In genomic region chr2:191713837-191714236, GRCh38 we compare ENCODE assay signal across 12 cellular contexts. TPM values are rescaled to one million over a fixed set of nuclear protein-coding genes. Genes with fewer than 3 reads are reported as not detected.
DNase-seq lines count a peak whose midpoint lies in the region; ATAC-seq, FAIRE-seq and TF ChIP-seq lines count a peak whose summit lies in the region.
"Had no signal": no experiment of that assay in that cellular context is flagged by ENCODE, and none has a peak within 500 bp of the region (broad histone marks: within the 10 kb centered on the region; RNA-seq: fewer than 3 reads in every experiment).

No MANE protein-coding gene starts in this region.

- no peaks in the 10 kb centered on the region for H3K27me3 Mint-ChIP-seq in activated naive CD4-positive, alpha-beta T cell treated with anti-CD3 and anti-CD28 coated beads for 36 hours (ENCODE audit: low read depth)
- H3K27me3 Mint-ChIP-seq in activated CD8-positive, alpha-beta T cell treated with anti-CD3 and anti-CD28 coated beads for 36 hours = no peaks in the 10 kb centered on the region
- no peaks in the 10 kb centered on the region for H3K27me3 Mint-ChIP-seq in neural progenitor cell (ENCODE audit: insufficient read depth, low read depth)

- peak; percentile 54 for ATAC-seq in HG02759 (IDR thresholded peaks at IDR 0.05; ENCODE audit: unreplicated experiment)
- ATAC-seq in activated CD8-positive, alpha-beta T cell treated with anti-CD3 and anti-CD28 coated beads for 36 hours = no peak
- ATAC-seq in pancreas = no peak

- no peak for TF ChIP-seq CTCF in activated CD8-positive, alpha-beta T cell treated with anti-CD3 and anti-CD28 coated beads for 36 hours (IDR thresholded peaks at IDR 0.05)
- TF ChIP-seq CTCF in neural progenitor cell (IDR thresholded peaks at IDR 0.05) (peak; percentile 32), pancreas (IDR thresholded peaks at IDR 0.05) (no peak)

- peak; percentile 46 for DNase-seq in activated naive CD4-positive, alpha-beta T cell treated with anti-CD3 and anti-CD28 coated beads for 36 hours
- DNase-seq in activated naive CD4-positive, alpha-beta T cell treated with Interleukin-2 at 50 U/mL for 16 hours = no peak
- DNase-seq in activated CD8-positive, alpha-beta T cell treated with anti-CD3 and anti-CD28 coated beads for 36 hours = peak; percentile 43
- DNase-seq in neural progenitor cell (ENCODE audit: low spot score) (peak; percentile 21), mesenteric fat pad (ENCODE audit: low spot score) (no peak), ureter (ENCODE audit: low spot score) (no peak), pancreas (no peak)
- DNase-seq: adrenal gland; effector memory CD4-positive, alpha-beta T cell; stimulated activated CD4-positive, alpha-beta T cell treated with anti-CD3 and anti-CD28 coated beads, Interleukin-15, amount 100 ng/mL, for 24 hours; stomach had no signal

- no peaks in the 10 kb centered on the region for H3K36me3 Mint-ChIP-seq in activated naive CD4-positive, alpha-beta T cell treated with anti-CD3 and anti-CD28 coated beads for 36 hours (ENCODE audit: low read depth)
- peaks cover 2% of the 10 kb centered on the region for H3K36me3 Mint-ChIP-seq in activated CD8-positive, alpha-beta T cell treated with anti-CD3 and anti-CD28 coated beads for 36 hours (ENCODE audit: low read depth)
- H3K36me3 Mint-ChIP-seq in neural progenitor cell = no peaks in the 10 kb centered on the region

- H3K4me3 ChIP-seq in neural progenitor cell (no peak overlapping the region), pancreas (no peak overlapping the region)
- H3K4me3 ChIP-seq: adrenal gland, stomach had no signal

- intact Hi-C loops in activated naive CD4-positive, alpha-beta T cell treated with anti-CD3 and anti-CD28 coated beads for 36 hours (cut with micrococcal nuclease) = loop anchor here (1.0 to 5.0 kb wide), 2 partner anchors 22 to 448 kb away; no protein-coding TSS in a partner anchor
- intact Hi-C loops in activated CD8-positive, alpha-beta T cell treated with anti-CD3 and anti-CD28 coated beads for 36 hours (cut with micrococcal nuclease) = no loop called here
- intact Hi-C loops in pancreas (cut with DNase I) = no loop called here

- no peak overlapping the region for H2AFZ ChIP-seq in neural progenitor cell (replicated peaks)

- H3F3A ChIP-seq in neural progenitor cell (ENCODE audit: low read depth) = no peaks in the 10 kb centered on the region

- H4K20me1 ChIP-seq in neural progenitor cell (ENCODE audit: low read depth) = no peaks in the 10 kb centered on the region

- no peaks in the 10 kb centered on the region for H3K36me3 ChIP-seq in neural progenitor cell
- H3K36me3 ChIP-seq in pancreas = no peaks in the 10 kb centered on the region
- H3K36me3 ChIP-seq: adrenal gland, stomach had no signal

- no peaks in the 10 kb centered on the region for H3K4me1 Mint-ChIP-seq in activated naive CD4-positive, alpha-beta T cell treated with anti-CD3 and anti-CD28 coated beads for 36 hours (ENCODE audit: low read depth)
- no peaks in the 10 kb centered on the region for H3K4me1 Mint-ChIP-seq in activated CD8-positive, alpha-beta T cell treated with anti-CD3 and anti-CD28 coated beads for 36 hours (ENCODE audit: low read depth)
- peaks cover 14% of the 10 kb centered on the region for H3K4me1 Mint-ChIP-seq in neural progenitor cell

- POLR2A ChIA-PET in activated CD8-positive, alpha-beta T cell treated with anti-CD3 and anti-CD28 coated beads for 36 hours (lab: Charles Lee) = no interaction called here

- H3K9me3 Mint-ChIP-seq in activated naive CD4-positive, alpha-beta T cell treated with anti-CD3 and anti-CD28 coated beads for 36 hours = no peaks in the 10 kb centered on the region
- no peaks in the 10 kb centered on the region for H3K9me3 Mint-ChIP-seq in activated CD8-positive, alpha-beta T cell treated with anti-CD3 and anti-CD28 coated beads for 36 hours
- no peaks in the 10 kb centered on the region for H3K9me3 Mint-ChIP-seq in neural progenitor cell

- H3K4me2 ChIP-seq in neural progenitor cell = no peak overlapping the region

- no peak for FAIRE-seq in pancreas (lab: Jason Lieb, UNC)

- no peak overlapping the region for H3K4me3 Mint-ChIP-seq in activated naive CD4-positive, alpha-beta T cell treated with anti-CD3 and anti-CD28 coated beads for 36 hours
- no peak overlapping the region for H3K4me3 Mint-ChIP-seq in activated CD8-positive, alpha-beta T cell treated with anti-CD3 and anti-CD28 coated beads for 36 hours
- H3K4me3 Mint-ChIP-seq in neural progenitor cell = no peak overlapping the region

- no peak overlapping the region for H3K27ac Mint-ChIP-seq in activated naive CD4-positive, alpha-beta T cell treated with anti-CD3 and anti-CD28 coated beads for 36 hours
- no peak overlapping the region for H3K27ac Mint-ChIP-seq in activated CD8-positive, alpha-beta T cell treated with anti-CD3 and anti-CD28 coated beads for 36 hours
- no peak overlapping the region for H3K27ac Mint-ChIP-seq in neural progenitor cell

- H3K4me1 ChIP-seq in neural progenitor cell (peaks cover 8% of the 10 kb centered on the region), pancreas (no peaks in the 10 kb centered on the region)
- H3K4me1 ChIP-seq: adrenal gland, stomach had no signal

- WGBS in pancreas, 2 donors = 51 to 90% methylated on average over 1 of the region's 1 CpG

- H3K9me3 ChIP-seq in neural progenitor cell (ENCODE audit: low read depth) (no peaks in the 10 kb centered on the region), pancreas (no peaks in the 10 kb centered on the region)
- H3K9me3 ChIP-seq: adrenal gland, stomach had no signal

- no peak overlapping the region for H3K9ac ChIP-seq in neural progenitor cell

- H3K27me3 ChIP-seq in neural progenitor cell (no peaks in the 10 kb centered on the region), pancreas (no peaks in the 10 kb centered on the region)
- H3K27me3 ChIP-seq: adrenal gland, stomach had no signal

- H3K79me2 ChIP-seq in neural progenitor cell (ENCODE audit: low read depth) = no peaks in the 10 kb centered on the region

- CTCF ChIA-PET in activated naive CD4-positive, alpha-beta T cell treated with anti-CD3 and anti-CD28 coated beads for 36 hours (lab: Charles Lee) = no interaction called here
- CTCF ChIA-PET in activated CD8-positive, alpha-beta T cell treated with anti-CD3 and anti-CD28 coated beads for 36 hours (lab: Charles Lee) = no interaction called here

- no peak overlapping the region for H3K27ac ChIP-seq in neural progenitor cell
- no peak overlapping the region for H3K27ac ChIP-seq in pancreas
- H3K27ac ChIP-seq: adrenal gland, stomach had no signal

RNA-seq across cellular contexts. Expression of gene NABP1, which starts 35.9 kb away (rescaled TPM):
- total RNA-seq in activated naive CD4-positive, alpha-beta T cell treated with anti-CD3 and anti-CD28 coated beads for 36 hours = 100 to 1,000 TPM in 1 of 2 experiments, 10 to 100 TPM in 1; 97.5 to 101 TPM
- 10 to 100 TPM; 30.5 to 31.7 TPM for total RNA-seq in activated CD8-positive, alpha-beta T cell treated with anti-CD3 and anti-CD28 coated beads for 36 hours
- total RNA-seq in neural progenitor cell (ENCODE audit: low replicate concordance) (1.2 and 2.8 TPM in 2 replicates), mesenteric fat pad (142 TPM), ureter (40.8 TPM), pancreas (10 to 100 TPM in 2 of 6 donors, 1 to 10 TPM in 4; 2.9 to 12.8 (median 6.2) TPM)
- 1 to 10 TPM; 4.3 to 5.0 TPM for polyA plus RNA-seq in pancreas

Comparison
In these comparisons a context has a peak if more than half of its experiments do, and no peak if none do; other contexts are left out.
1. DNase-seq: peak in activated naive CD4-positive, alpha-beta T cell treated with anti-CD3 and anti-CD28 coated beads for 36 hours (single experiment), activated CD8-positive, alpha-beta T cell treated with anti-CD3 and anti-CD28 coated beads for 36 hours (single experiment) and neural progenitor cell (single experiment); none in activated naive CD4-positive, alpha-beta T cell treated with Interleukin-2 at 50 U/mL for 16 hours (single experiment), mesenteric fat pad (single experiment), ureter (single experiment) and pancreas (0 of 6).